1 cellular context compared by ENCODE assay signal in the genomic region with DNA sequence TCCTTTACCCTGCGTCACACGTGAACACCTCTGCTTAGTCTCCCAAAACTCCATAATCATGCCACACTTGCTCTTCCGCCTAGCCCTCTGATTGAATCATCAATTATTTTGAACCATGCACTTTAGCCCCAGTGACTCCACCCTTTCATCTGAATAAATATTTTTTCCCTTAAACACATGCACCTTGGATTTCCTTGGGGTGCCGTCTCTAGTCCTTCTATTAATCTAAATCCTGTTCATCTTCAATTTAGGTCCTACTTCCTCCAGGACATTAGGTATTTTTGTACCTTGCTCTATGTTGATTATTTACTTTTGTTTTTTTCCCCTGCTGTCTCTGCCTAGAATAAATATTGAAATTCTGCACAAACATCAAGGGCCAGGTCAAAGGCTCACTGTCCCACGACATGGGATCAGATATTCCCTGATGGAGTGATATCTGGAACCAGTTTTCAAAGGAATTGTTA.
A peak's percentile ranks its signal among the peaks of the same experiment; 100 is the strongest.
TF ChIP-seq lines count a peak whose summit lies in the region.

No MANE protein-coding gene starts in this region.

TF ChIP-seq in HepG2, 621 proteins besides CTCF, POLR2A, EP300 and RAD21 (continued from another document and continues in another):
- TF ChIP-seq, protein P1, sequence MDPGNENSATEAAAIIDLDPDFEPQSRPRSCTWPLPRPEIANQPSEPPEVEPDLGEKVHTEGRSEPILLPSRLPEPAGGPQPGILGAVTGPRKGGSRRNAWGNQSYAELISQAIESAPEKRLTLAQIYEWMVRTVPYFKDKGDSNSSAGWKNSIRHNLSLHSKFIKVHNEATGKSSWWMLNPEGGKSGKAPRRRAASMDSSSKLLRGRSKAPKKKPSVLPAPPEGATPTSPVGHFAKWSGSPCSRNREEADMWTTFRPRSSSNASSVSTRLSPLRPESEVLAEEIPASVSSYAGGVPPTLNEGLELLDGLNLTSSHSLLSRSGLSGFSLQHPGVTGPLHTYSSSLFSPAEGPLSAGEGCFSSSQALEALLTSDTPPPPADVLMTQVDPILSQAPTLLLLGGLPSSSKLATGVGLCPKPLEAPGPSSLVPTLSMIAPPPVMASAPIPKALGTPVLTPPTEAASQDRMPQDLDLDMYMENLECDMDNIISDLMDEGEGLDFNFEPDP (CRISPR knock-in tag; conservative IDR thresholded peaks at IDR 0.05), result no peak
- no peak for TF ChIP-seq SNRNP70 (IDR thresholded peaks at IDR 0.05; ENCODE audit: low read depth, low read length)
- no peak for TF ChIP-seq MBD4 (IDR thresholded peaks at IDR 0.05; ENCODE audit: borderline replicate concordance, low read length)
- TF ChIP-seq, protein P2, sequence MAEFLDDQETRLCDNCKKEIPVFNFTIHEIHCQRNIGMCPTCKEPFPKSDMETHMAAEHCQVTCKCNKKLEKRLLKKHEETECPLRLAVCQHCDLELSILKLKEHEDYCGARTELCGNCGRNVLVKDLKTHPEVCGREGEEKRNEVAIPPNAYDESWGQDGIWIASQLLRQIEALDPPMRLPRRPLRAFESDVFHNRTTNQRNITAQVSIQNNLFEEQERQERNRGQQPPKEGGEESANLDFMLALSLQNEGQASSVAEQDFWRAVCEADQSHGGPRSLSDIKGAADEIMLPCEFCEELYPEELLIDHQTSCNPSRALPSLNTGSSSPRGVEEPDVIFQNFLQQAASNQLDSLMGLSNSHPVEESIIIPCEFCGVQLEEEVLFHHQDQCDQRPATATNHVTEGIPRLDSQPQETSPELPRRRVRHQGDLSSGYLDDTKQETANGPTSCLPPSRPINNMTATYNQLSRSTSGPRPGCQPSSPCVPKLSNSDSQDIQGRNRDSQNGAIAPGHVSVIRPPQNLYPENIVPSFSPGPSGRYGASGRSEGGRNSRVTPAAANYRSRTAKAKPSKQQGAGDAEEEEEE (CRISPR knock-in tag; IDR thresholded peaks at IDR 0.05; ENCODE audit: borderline replicate concordance), result no peak
- TF ChIP-seq, protein P3, sequence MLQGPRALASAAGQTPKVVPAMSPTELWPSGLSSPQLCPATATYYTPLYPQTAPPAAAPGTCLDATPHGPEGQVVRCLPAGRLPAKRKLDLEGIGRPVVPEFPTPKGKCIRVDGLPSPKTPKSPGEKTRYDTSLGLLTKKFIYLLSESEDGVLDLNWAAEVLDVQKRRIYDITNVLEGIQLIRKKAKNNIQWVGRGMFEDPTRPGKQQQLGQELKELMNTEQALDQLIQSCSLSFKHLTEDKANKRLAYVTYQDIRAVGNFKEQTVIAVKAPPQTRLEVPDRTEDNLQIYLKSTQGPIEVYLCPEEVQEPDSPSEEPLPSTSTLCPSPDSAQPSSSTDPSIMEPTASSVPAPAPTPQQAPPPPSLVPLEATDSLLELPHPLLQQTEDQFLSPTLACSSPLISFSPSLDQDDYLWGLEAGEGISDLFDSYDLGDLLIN (CRISPR knock-in tag; IDR thresholded peaks at IDR 0.05; ENCODE audit: borderline replicate concordance), result no peak
- TF ChIP-seq ZNF460 (CRISPR knock-in tag; IDR thresholded peaks at IDR 0.05; ENCODE audit: borderline replicate concordance), result no peak
- TF ChIP-seq PAWR (CRISPR knock-in tag; IDR thresholded peaks at IDR 0.05; ENCODE audit: borderline replicate concordance), result no peak
- no peak for TF ChIP-seq NBN (conservative IDR thresholded peaks at IDR 0.05)
- no peak for TF ChIP-seq ZFP82 (CRISPR knock-in tag; IDR thresholded peaks at IDR 0.05; ENCODE audit: borderline replicate concordance)
- TF ChIP-seq ZSCAN22 (CRISPR knock-in tag; IDR thresholded peaks at IDR 0.05), result no peak
- 0 out of 2 replicates have a peak, but pooled peaks have one; percentile 30 for TF ChIP-seq RFXAP (CRISPR knock-in tag; IDR thresholded peaks at IDR 0.05; ENCODE audit: borderline replicate concordance)
- TF ChIP-seq PHF20 (CRISPR knock-in tag; IDR thresholded peaks at IDR 0.05), result no peak
- TF ChIP-seq ZNF382 (CRISPR knock-in tag; IDR thresholded peaks at IDR 0.05; ENCODE audit: borderline replicate concordance), result no peak
- no peak for TF ChIP-seq ZNF614 (CRISPR knock-in tag; IDR thresholded peaks at IDR 0.05; ENCODE audit: borderline replicate concordance)
- no peak for TF ChIP-seq KDM1A (CRISPR knock-in tag; IDR thresholded peaks at IDR 0.05)
- TF ChIP-seq MYNN (CRISPR knock-in tag; IDR thresholded peaks at IDR 0.05; ENCODE audit: low read depth), result no peak
- no peak for TF ChIP-seq CCDC6 (CRISPR knock-in tag; IDR thresholded peaks at IDR 0.05)
- TF ChIP-seq, protein P4, sequence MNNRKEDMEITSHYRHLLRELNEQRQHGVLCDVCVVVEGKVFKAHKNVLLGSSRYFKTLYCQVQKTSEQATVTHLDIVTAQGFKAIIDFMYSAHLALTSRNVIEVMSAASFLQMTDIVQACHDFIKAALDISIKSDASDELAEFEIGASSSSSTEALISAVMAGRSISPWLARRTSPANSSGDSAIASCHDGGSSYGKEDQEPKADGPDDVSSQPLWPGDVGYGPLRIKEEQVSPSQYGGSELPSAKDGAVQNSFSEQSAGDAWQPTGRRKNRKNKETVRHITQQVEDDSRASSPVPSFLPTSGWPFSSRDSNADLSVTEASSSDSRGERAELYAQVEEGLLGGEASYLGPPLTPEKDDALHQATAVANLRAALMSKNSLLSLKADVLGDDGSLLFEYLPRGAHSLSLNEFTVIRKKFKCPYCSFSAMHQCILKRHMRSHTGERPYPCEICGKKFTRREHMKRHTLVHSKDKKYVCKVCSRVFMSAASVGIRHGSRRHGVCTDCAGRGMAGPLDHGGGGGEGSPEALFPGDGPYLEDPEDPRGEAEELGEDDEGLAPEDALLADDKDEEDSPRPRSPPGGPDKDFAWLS (CRISPR knock-in tag; IDR thresholded peaks at IDR 0.05; ENCODE audit: borderline replicate concordance), result no peak
- peak; percentile 40; the same call in 1 of the 2 replicates for TF ChIP-seq HHEX (CRISPR knock-in tag; IDR thresholded peaks at IDR 0.05)
- no peak for TF ChIP-seq ZNF121 (CRISPR knock-in tag; IDR thresholded peaks at IDR 0.05)
- no peak; the same call in 1 of the 2 replicates for TF ChIP-seq KAT8 (CRISPR knock-in tag; IDR thresholded peaks at IDR 0.05)
- TF ChIP-seq, protein P5, sequence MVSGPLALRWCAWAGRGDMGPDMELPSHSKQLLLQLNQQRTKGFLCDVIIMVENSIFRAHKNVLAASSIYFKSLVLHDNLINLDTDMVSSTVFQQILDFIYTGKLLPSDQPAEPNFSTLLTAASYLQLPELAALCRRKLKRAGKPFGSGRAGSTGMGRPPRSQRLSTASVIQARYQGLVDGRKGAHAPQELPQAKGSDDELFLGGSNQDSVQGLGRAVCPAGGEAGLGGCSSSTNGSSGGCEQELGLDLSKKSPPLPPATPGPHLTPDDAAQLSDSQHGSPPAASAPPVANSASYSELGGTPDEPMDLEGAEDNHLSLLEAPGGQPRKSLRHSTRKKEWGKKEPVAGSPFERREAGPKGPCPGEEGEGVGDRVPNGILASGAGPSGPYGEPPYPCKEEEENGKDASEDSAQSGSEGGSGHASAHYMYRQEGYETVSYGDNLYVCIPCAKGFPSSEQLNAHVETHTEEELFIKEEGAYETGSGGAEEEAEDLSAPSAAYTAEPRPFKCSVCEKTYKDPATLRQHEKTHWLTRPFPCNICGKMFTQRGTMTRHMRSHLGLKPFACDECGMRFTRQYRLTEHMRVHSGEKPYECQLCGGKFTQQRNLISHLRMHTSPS (CRISPR knock-in tag; IDR thresholded peaks at IDR 0.05; ENCODE audit: low read depth), result no peak
- TF ChIP-seq, protein P6, sequence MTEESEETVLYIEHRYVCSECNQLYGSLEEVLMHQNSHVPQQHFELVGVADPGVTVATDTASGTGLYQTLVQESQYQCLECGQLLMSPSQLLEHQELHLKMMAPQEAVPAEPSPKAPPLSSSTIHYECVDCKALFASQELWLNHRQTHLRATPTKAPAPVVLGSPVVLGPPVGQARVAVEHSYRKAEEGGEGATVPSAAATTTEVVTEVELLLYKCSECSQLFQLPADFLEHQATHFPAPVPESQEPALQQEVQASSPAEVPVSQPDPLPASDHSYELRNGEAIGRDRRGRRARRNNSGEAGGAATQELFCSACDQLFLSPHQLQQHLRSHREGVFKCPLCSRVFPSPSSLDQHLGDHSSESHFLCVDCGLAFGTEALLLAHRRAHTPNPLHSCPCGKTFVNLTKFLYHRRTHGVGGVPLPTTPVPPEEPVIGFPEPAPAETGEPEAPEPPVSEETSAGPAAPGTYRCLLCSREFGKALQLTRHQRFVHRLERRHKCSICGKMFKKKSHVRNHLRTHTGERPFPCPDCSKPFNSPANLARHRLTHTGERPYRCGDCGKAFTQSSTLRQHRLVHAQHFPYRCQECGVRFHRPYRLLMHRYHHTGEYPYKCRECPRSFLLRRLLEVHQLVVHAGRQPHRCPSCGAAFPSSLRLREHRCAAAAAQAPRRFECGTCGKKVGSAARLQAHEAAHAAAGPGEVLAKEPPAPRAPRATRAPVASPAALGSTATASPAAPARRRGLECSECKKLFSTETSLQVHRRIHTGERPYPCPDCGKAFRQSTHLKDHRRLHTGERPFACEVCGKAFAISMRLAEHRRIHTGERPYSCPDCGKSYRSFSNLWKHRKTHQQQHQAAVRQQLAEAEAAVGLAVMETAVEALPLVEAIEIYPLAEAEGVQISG (CRISPR knock-in tag; IDR thresholded peaks at IDR 0.05), result no peak
- TF ChIP-seq, protein P7, sequence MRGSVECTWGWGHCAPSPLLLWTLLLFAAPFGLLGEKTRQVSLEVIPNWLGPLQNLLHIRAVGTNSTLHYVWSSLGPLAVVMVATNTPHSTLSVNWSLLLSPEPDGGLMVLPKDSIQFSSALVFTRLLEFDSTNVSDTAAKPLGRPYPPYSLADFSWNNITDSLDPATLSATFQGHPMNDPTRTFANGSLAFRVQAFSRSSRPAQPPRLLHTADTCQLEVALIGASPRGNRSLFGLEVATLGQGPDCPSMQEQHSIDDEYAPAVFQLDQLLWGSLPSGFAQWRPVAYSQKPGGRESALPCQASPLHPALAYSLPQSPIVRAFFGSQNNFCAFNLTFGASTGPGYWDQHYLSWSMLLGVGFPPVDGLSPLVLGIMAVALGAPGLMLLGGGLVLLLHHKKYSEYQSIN (CRISPR knock-in tag; IDR thresholded peaks at IDR 0.05; ENCODE audit: borderline replicate concordance), result no peak
- no peak for TF ChIP-seq NR1H2 (CRISPR knock-in tag; IDR thresholded peaks at IDR 0.05; ENCODE audit: borderline replicate concordance, low read depth)
- TF ChIP-seq EED (CRISPR knock-in tag; IDR thresholded peaks at IDR 0.05), result no peak
- TF ChIP-seq, protein P8, sequence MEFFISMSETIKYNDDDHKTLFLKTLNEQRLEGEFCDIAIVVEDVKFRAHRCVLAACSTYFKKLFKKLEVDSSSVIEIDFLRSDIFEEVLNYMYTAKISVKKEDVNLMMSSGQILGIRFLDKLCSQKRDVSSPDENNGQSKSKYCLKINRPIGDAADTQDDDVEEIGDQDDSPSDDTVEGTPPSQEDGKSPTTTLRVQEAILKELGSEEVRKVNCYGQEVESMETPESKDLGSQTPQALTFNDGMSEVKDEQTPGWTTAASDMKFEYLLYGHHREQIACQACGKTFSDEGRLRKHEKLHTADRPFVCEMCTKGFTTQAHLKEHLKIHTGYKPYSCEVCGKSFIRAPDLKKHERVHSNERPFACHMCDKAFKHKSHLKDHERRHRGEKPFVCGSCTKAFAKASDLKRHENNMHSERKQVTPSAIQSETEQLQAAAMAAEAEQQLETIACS (CRISPR knock-in tag; IDR thresholded peaks at IDR 0.05), result no peak
- no peak; the same call in 1 of the 2 replicates for TF ChIP-seq ARNTL (CRISPR knock-in tag; IDR thresholded peaks at IDR 0.05)
- TF ChIP-seq, protein P9, sequence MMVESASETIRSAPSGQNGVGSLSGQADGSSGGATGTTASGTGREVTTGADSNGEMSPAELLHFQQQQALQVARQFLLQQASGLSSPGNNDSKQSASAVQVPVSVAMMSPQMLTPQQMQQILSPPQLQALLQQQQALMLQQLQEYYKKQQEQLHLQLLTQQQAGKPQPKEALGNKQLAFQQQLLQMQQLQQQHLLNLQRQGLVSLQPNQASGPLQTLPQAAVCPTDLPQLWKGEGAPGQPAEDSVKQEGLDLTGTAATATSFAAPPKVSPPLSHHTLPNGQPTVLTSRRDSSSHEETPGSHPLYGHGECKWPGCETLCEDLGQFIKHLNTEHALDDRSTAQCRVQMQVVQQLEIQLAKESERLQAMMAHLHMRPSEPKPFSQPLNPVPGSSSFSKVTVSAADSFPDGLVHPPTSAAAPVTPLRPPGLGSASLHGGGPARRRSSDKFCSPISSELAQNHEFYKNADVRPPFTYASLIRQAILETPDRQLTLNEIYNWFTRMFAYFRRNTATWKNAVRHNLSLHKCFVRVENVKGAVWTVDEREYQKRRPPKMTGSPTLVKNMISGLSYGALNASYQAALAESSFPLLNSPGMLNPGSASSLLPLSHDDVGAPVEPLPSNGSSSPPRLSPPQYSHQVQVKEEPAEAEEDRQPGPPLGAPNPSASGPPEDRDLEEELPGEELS (CRISPR knock-in tag; IDR thresholded peaks at IDR 0.05), result peak; percentile 93
- TF ChIP-seq ZMYM2 (CRISPR knock-in tag; IDR thresholded peaks at IDR 0.05), result no peak
- TF ChIP-seq ZNF501 (CRISPR knock-in tag; IDR thresholded peaks at IDR 0.05), result no peak
- no peak for TF ChIP-seq KDM2A (CRISPR knock-in tag; IDR thresholded peaks at IDR 0.05; ENCODE audit: borderline replicate concordance, low read depth)
- no peak for TF ChIP-seq NRL (CRISPR knock-in tag; IDR thresholded peaks at IDR 0.05; ENCODE audit: borderline replicate concordance)
- TF ChIP-seq NFRKB (IDR thresholded peaks at IDR 0.05), result no peak
- peak; percentile 76 for TF ChIP-seq FOSL2 (CRISPR knock-in tag; IDR thresholded peaks at IDR 0.05)
- no peak for TF ChIP-seq CHD4 (IDR thresholded peaks at IDR 0.05; ENCODE audit: borderline replicate concordance, low read length)
- no peak for TF ChIP-seq PLRG1 (conservative IDR thresholded peaks at IDR 0.05)
- no peak for TF ChIP-seq ZNF629 (CRISPR knock-in tag; conservative IDR thresholded peaks at IDR 0.05)
- TF ChIP-seq FOXK1 (CRISPR knock-in tag; IDR thresholded peaks at IDR 0.05; ENCODE audit: borderline replicate concordance, low read depth), result peak; percentile 72; the same call in 1 of the 2 replicates
- TF ChIP-seq KLF13 (CRISPR knock-in tag; IDR thresholded peaks at IDR 0.05), result no peak
- peak; percentile 78 for TF ChIP-seq RXRB (CRISPR knock-in tag; IDR thresholded peaks at IDR 0.05; ENCODE audit: borderline replicate concordance)
- TF ChIP-seq ZNF224 (CRISPR knock-in tag; IDR thresholded peaks at IDR 0.05), result no peak
- TF ChIP-seq MED1 (CRISPR knock-in tag; IDR thresholded peaks at IDR 0.05), result peak; percentile 84
- TF ChIP-seq ASH2L (IDR thresholded peaks at IDR 0.05; ENCODE audit: insufficient read length, low read depth, low read length), result peak; percentile 99
- TF ChIP-seq SATB2 (CRISPR knock-in tag; IDR thresholded peaks at IDR 0.05), result no peak
- TF ChIP-seq ETV5 (CRISPR knock-in tag; IDR thresholded peaks at IDR 0.05; ENCODE audit: borderline replicate concordance), result peak; percentile 52; the same call in 1 of the 2 replicates
- TF ChIP-seq, protein P10, sequence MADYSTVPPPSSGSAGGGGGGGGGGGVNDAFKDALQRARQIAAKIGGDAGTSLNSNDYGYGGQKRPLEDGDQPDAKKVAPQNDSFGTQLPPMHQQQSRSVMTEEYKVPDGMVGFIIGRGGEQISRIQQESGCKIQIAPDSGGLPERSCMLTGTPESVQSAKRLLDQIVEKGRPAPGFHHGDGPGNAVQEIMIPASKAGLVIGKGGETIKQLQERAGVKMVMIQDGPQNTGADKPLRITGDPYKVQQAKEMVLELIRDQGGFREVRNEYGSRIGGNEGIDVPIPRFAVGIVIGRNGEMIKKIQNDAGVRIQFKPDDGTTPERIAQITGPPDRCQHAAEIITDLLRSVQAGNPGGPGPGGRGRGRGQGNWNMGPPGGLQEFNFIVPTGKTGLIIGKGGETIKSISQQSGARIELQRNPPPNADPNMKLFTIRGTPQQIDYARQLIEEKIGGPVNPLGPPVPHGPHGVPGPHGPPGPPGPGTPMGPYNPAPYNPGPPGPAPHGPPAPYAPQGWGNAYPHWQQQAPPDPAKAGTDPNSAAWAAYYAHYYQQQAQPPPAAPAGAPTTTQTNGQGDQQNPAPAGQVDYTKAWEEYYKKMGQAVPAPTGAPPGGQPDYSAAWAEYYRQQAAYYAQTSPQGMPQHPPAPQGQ (CRISPR knock-in tag; IDR thresholded peaks at IDR 0.05; ENCODE audit: borderline replicate concordance), result no peak
- no peak for TF ChIP-seq ZNF496 (CRISPR knock-in tag; IDR thresholded peaks at IDR 0.05; ENCODE audit: insufficient replicate concordance)
